In the genomic region with DNA sequence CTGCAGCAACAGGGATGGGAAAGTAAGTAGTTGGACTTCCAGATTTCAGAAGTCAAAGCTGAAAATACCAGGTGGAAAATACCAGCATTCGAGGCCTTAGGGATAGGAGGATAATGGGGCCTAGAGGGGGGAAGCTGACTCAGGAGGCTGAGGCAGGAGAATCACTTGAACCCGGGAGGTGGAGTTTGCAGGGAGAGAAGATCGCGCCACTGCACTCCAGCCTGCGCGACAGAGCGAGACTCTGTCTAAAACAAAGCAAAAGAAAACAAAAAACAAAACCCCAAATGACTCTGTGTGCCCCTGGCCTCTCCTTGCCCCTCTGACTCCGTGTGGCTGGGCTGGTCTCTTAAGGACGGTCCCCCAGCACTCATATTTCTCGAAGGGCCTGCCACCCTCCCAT, we compare ENCODE assay signal across 8 cellular contexts. TPM values are rescaled to one million over a fixed set of nuclear protein-coding genes. Genes with fewer than 3 reads are reported as not detected.
DNase-seq lines count a peak whose midpoint lies in the region; ATAC-seq, FAIRE-seq and TF ChIP-seq lines count a peak whose summit lies in the region.

No MANE protein-coding gene starts in this region.

- H3K9me3 ChIP-seq in left ventricle myocardium inferior (replicated peaks) (no peaks in the 10 kb centered on the region), muscle layer of duodenum (ENCODE audit: control insufficient read depth in 1 of 2, low read length in 2 of 2) (no peaks in the 10 kb centered on the region)

- TF ChIP-seq CTCF in left ventricle myocardium inferior (IDR thresholded peaks at IDR 0.05; ENCODE audit: borderline replicate concordance): no peak
- no peak for TF ChIP-seq CTCF in bronchial epithelial cell (IDR thresholded peaks at IDR 0.05; ENCODE audit: insufficient read depth, low read length, severe bottlenecking)
- no peak for TF ChIP-seq CTCF in HFFc6 (IDR thresholded peaks at IDR 0.05)

- 50% methylated on average over 10 of the region's 10 CpGs for WGBS in urinary bladder

- peak overlapping the region; percentile 65 for H3K4me3 ChIP-seq in left ventricle myocardium inferior
- peak overlapping the region; percentile 46 for H3K4me3 ChIP-seq in bronchial epithelial cell (ENCODE audit: low read depth, low read length)
- peak overlapping the region; percentile 48 to 63 for H3K4me3 ChIP-seq in muscle layer of duodenum (ENCODE audit: low read depth in 1 of 2, low read length in 2 of 2)
- H3K4me3 ChIP-seq in urinary bladder (ENCODE audit: low read depth, low read length): peak overlapping the region; percentile 27

- DNase-seq in left ventricle myocardium inferior (no peak), left cardiac atrium (no peak), bronchial epithelial cell (ENCODE audit: low read depth) (no peak), middle frontal gyrus (ENCODE audit: extremely low spot score, low spot score) (no peak), HFFc6 (no peak)

- H3K4me1 ChIP-seq in left ventricle myocardium inferior: peaks cover 28% of the 10 kb centered on the region
- H3K4me1 ChIP-seq in muscle layer of duodenum (ENCODE audit: control insufficient read depth in 1 of 2, insufficient read depth in 2 of 2, low read length in 2 of 2): peaks cover 0 to 26% of the 10 kb centered on the region in 2 donors
- no peaks in the 10 kb centered on the region for H3K4me1 ChIP-seq in urinary bladder (ENCODE audit: insufficient read depth)

- FAIRE-seq in bronchial epithelial cell (lab: Jason Lieb, UNC): no peak

- no peaks in the 10 kb centered on the region for H3K36me3 Mint-ChIP-seq in HFFc6 (ENCODE audit: low read depth)

- H3K27ac ChIP-seq in left ventricle myocardium inferior (replicated peaks): no peak overlapping the region
- no peak overlapping the region for H3K27ac ChIP-seq in muscle layer of duodenum (ENCODE audit: low read length)
- H3K27ac ChIP-seq in urinary bladder (ENCODE audit: low read depth): no peak overlapping the region

- peaks cover 14% of the 10 kb centered on the region for H3K27me3 Mint-ChIP-seq in HFFc6 (ENCODE audit: insufficient read depth)

- no peak for ATAC-seq in left cardiac atrium
- ATAC-seq in HG03108 (IDR thresholded peaks at IDR 0.05; ENCODE audit: unreplicated experiment): no peak

- no peak overlapping the region for H3K4me3 Mint-ChIP-seq in HFFc6

- H3K27ac Mint-ChIP-seq in HFFc6: no peak overlapping the region

- H3K4me1 Mint-ChIP-seq in HFFc6 (ENCODE audit: low read depth): peaks cover 43% of the 10 kb centered on the region

- H3K36me3 ChIP-seq in left ventricle myocardium inferior (no peaks in the 10 kb centered on the region), bronchial epithelial cell (ENCODE audit: control insufficient read depth, insufficient read depth, low read length) (no peaks in the 10 kb centered on the region), muscle layer of duodenum (ENCODE audit: control insufficient read depth in 1 of 2, insufficient read depth in 2 of 2, low read length in 2 of 2) (no peaks in the 10 kb centered on the region), urinary bladder (ENCODE audit: insufficient read depth) (no peaks in the 10 kb centered on the region)

- H3K9me3 Mint-ChIP-seq in HFFc6: no peaks in the 10 kb centered on the region

- intact Hi-C loops in left ventricle myocardium inferior (cut with micrococcal nuclease): no loop called here
- intact Hi-C loops in left cardiac atrium (cut with DNase I): no loop called here

- H3K27me3 ChIP-seq in left ventricle myocardium inferior (ENCODE audit: low read depth) (peaks cover 33% of the 10 kb centered on the region), bronchial epithelial cell (ENCODE audit: control insufficient read depth, insufficient read depth, low read length) (no peaks in the 10 kb centered on the region), muscle layer of duodenum (ENCODE audit: low read depth, low read length) (no peaks in the 10 kb centered on the region)

RNA-seq across cellular contexts. Expression of gene SH2D2A, which starts 3.4 kb away (rescaled TPM):
- total RNA-seq in left ventricle myocardium inferior: 0.88 TPM
- 1 to 10 TPM; 1.1 to 2.8 TPM for total RNA-seq in left cardiac atrium
- 1.2 and 1.8 TPM in 2 replicates for total RNA-seq in bronchial epithelial cell
- not detected for total RNA-seq in urinary bladder
- 0.70 TPM for polyA plus RNA-seq in urinary bladder
- under 1 TPM in 2 of 6 experiments, not detected in 4; 0.09 to 0.17 TPM for total RNA-seq in HFFc6 (2021; fragmentation: NEBNext Ultra II Directional; extraction: Animal tissue kit (Norgen Biotek cat#: 25700))

RNA-seq across cellular contexts. Expression of gene INSRR, which starts 45.6 kb away (rescaled TPM):
- total RNA-seq in left ventricle myocardium inferior: 0.41 TPM
- total RNA-seq in left cardiac atrium: under 1 TPM; 0.05 to 0.12 TPM
- total RNA-seq in bronchial epithelial cell: not detected in 2 replicates
- total RNA-seq in urinary bladder: 0.11 TPM
- polyA plus RNA-seq in urinary bladder: 0.04 TPM
- total RNA-seq in HFFc6 (2021; fragmentation: NEBNext Ultra II Directional; extraction: Animal tissue kit (Norgen Biotek cat#: 25700)): not detected

RNA-seq across cellular contexts. Expression of gene PRCC, which starts 46.0 kb away (rescaled TPM):
- total RNA-seq in left ventricle myocardium inferior (36.3 TPM), left cardiac atrium (10 to 100 TPM; 32.0 to 46.2 TPM), bronchial epithelial cell (9.2 and 11.5 TPM in 2 replicates), urinary bladder (17.7 TPM)
- polyA plus RNA-seq in urinary bladder: 49.5 TPM
- 10 to 100 TPM; 67.0 to 79.3 (median 71.5) TPM for total RNA-seq in HFFc6 (2021; fragmentation: NEBNext Ultra II Directional; extraction: Animal tissue kit (Norgen Biotek cat#: 25700))

RNA-seq across cellular contexts. Expression of gene NTRK1, which starts 47.4 kb away (rescaled TPM):
- total RNA-seq in left ventricle myocardium inferior (1.0 TPM), left cardiac atrium (1 to 10 TPM; 2.1 to 2.5 TPM), bronchial epithelial cell (not detected in 2 replicates), urinary bladder (0.37 TPM)
- 1.0 TPM for polyA plus RNA-seq in urinary bladder
- total RNA-seq in HFFc6 (2021; fragmentation: NEBNext Ultra II Directional; extraction: Animal tissue kit (Norgen Biotek cat#: 25700)): under 1 TPM in 1 of 6 experiments, not detected in 5; 0.10 TPM
